1 cellular context compared by ENCODE assay signal in genomic region chr16:23453338-23454052, GRCh38.
TF ChIP-seq lines count a peak whose summit lies in the region.

No MANE protein-coding gene starts in this region.

TF ChIP-seq in H1, 55 proteins besides CTCF, POLR2A, EP300 and RAD21:
- no peak for TF ChIP-seq CHD2 (IDR thresholded peaks at IDR 0.05; ENCODE audit: low read length)
